In genomic region chr19:33301900-33302174, GRCh38 we compare ENCODE assay signal across 2 cellular contexts.
TF ChIP-seq lines count a peak whose summit lies in the region.

No MANE protein-coding gene starts in this region.

TF ChIP-seq in GM12878, 131 proteins besides CTCF, POLR2A, EP300 and RAD21:
- TF ChIP-seq EGR1 (IDR thresholded peaks at IDR 0.05; ENCODE audit: borderline replicate concordance in 1 of 2, low read depth in 2 of 2, low read length in 2 of 2) (no peak), JUND (IDR thresholded peaks at IDR 0.05; ENCODE audit: low read depth, low read length) (no peak), EZH2 (IDR thresholded peaks at IDR 0.05; ENCODE audit: borderline replicate concordance, control insufficient read depth, low read depth, low read length) (no peak), ZBED1 (IDR thresholded peaks at IDR 0.05; ENCODE audit: borderline replicate concordance) (no peak), ZBTB40 (IDR thresholded peaks at IDR 0.05; ENCODE audit: borderline replicate concordance) (no peak), RB1 (IDR thresholded peaks at IDR 0.05; ENCODE audit: borderline replicate concordance) (no peak), ZNF592 (IDR thresholded peaks at IDR 0.05) (no peak)

TF ChIP-seq in HepG2, 621 proteins besides CTCF, POLR2A, EP300 and RAD21:
- TF ChIP-seq KLF11 (CRISPR knock-in tag; IDR thresholded peaks at IDR 0.05), result no peak
- TF ChIP-seq CHD4 (IDR thresholded peaks at IDR 0.05; ENCODE audit: borderline replicate concordance, low read length), result no peak
- TF ChIP-seq SP5 (CRISPR knock-in tag; IDR thresholded peaks at IDR 0.05; ENCODE audit: borderline replicate concordance, low read depth), result no peak
- no peak for TF ChIP-seq NR2C2 (CRISPR knock-in tag; IDR thresholded peaks at IDR 0.05; ENCODE audit: borderline replicate concordance)
